In the genomic region with DNA sequence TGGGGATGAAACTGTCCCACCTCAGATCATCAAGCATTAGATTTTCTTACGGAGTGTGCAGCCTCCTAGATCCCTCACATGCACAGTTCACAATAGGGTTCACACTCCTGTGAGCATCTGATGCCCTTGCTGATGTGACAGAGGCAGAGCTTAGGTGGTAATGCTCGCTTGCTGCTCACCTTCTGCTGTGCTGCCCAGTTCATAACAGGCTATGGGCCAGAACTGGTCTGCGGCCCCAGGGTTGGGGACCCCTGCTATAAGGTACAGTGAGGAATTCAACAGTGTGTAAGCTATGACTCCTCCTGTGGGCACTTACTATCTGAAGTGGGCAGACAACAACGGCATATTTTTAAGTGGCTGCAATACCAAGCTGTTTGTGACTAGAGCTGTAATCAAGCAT, we compare ENCODE assay signal across 9 cellular contexts.
"Had no signal": no experiment of that assay in that cellular context is flagged by ENCODE, and none has a peak within 500 bp of the region (broad histone marks: within the 10 kb centered on the region; RNA-seq: fewer than 3 reads in every experiment).

No MANE protein-coding gene starts in this region.

- H3K9me3 ChIP-seq: HAP-1 had no signal

- H3K4me3 Mint-ChIP-seq: GM23338, H9, HFFc6 had no signal

- ATAC-seq: GM23338, HCT116 had no signal

- H3K4me1 ChIP-seq: HAP-1 had no signal

- H3K9me3 Mint-ChIP-seq: HFFc6 had no signal

- H3K27ac Mint-ChIP-seq: GM23338, HFFc6 had no signal

- H3K27ac ChIP-seq: GM23248 had no signal

- H3K4me3 ChIP-seq: GM23248, GM23338, HAP-1 had no signal

- H3K4me1 Mint-ChIP-seq: GM23338, H9 had no signal

- H3K36me3 ChIP-seq: HAP-1 had no signal

- DNase-seq: GM23248, GOT3, H7, H9, HCEC 1CT, HFFc6 had no signal
